ENCODE assay signal across 22 cellular contexts in the genomic region with DNA sequence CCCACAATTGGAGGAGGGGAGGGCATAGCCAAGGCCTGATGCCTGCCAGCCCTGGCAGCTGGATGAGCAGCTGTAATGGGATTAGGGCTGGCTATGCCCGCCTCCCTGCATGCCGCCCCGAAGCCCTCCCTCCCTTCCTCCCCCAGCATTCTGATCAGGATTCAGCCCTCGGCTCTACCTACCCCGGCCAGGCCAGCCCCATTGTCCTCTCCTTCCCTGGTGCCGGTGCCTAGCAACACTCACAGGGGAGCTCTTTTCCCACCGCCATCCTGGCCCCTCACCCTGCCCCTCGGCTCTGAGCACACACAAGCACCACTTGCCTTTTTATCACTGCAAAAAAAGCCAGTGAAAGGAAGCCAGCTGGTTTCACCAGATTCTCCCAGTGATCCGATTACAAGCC. TPM values are rescaled to one million over a fixed set of nuclear protein-coding genes. Genes with fewer than 3 reads are reported as not detected.
DNase-seq lines count a peak whose midpoint lies in the region; ATAC-seq, FAIRE-seq and TF ChIP-seq lines count a peak whose summit lies in the region.
"Had no signal": no experiment of that assay in that cellular context is flagged by ENCODE, and none has a peak within 500 bp of the region (broad histone marks: within the 10 kb centered on the region; RNA-seq: fewer than 3 reads in every experiment).

No MANE protein-coding gene starts in this region.

- H3K4me3 ChIP-seq in small intestine (ENCODE audit: low read depth in 1 of 2, low read length in 2 of 2): no peak overlapping the region
- H3K4me3 ChIP-seq: body of pancreas, esophagus muscularis mucosa, heart left ventricle, sigmoid colon, SK-N-MC, thoracic aorta had no signal

- H3K27me3 Mint-ChIP-seq in nephron (ENCODE audit: low read depth): peaks cover 51% of the 10 kb centered on the region
- peaks cover 94% of the 10 kb centered on the region for H3K27me3 Mint-ChIP-seq in Calu3 (ENCODE audit: unreplicated experiment)

- CTCF ChIA-PET in Calu3 (lab: Charles Lee): interaction anchor here (0.7 kb wide), 1 partner anchor 379 kb away, joined by 3 read pairs; no protein-coding TSS in a partner anchor

- TF ChIP-seq CTCF in nephron (IDR thresholded peaks at IDR 0.05; ENCODE audit: unreplicated experiment in 3 of 3) (no peak), Calu3 (IDR thresholded peaks at IDR 0.05; ENCODE audit: unreplicated experiment) (no peak)

- DNase-seq in DMS79 treated with DMSO at 0.1 percent for 48 hours (lab: John Stamatoyannopoulos, UW) (peak; percentile 70), NCI-H2171 (lab: John Stamatoyannopoulos, UW) (peak; percentile 79), ecto neural progenitor cell (ENCODE audit: low spot score) (peak; percentile 93), Calu3 (no peak), small intestine (no peak)
- DNase-seq: activated CD4-positive, alpha-beta T cell treated with anti-CD3 and anti-CD28 coated beads, Interleukin-2, amount 10 ng/mL, durations not matched to agents 7 days and 5 days; activated naive CD4-positive, alpha-beta T cell treated with anti-CD3 and anti-CD28 coated beads, Interleukin-2, amount 10 ng/mL, durations not matched to agents 7 days and 5 days; body of pancreas; dermis blood vessel endothelial cell; heart left ventricle; NCI-H226; sigmoid colon; stimulated activated CD4-positive, alpha-beta T cell treated with anti-CD3 and anti-CD28 coated beads, Interleukin-2, amount 100 ng/mL, for 24 hours had no signal

- H3K4me1 ChIP-seq in small intestine (ENCODE audit: control insufficient read depth in 2 of 2, insufficient read depth in 1 of 2, low read depth in 1 of 2, low read length in 1 of 2): no peaks in the 10 kb centered on the region
- H3K4me1 ChIP-seq: body of pancreas, esophagus muscularis mucosa, heart left ventricle, sigmoid colon had no signal

- H3K4me3 Mint-ChIP-seq in nephron: peak overlapping the region in 1 of 3 experiments; percentile 4
- no peak overlapping the region for H3K4me3 Mint-ChIP-seq in Calu3 (ENCODE audit: low read depth, unreplicated experiment)
- H3K4me3 Mint-ChIP-seq: activated CD4-positive, alpha-beta T cell treated with anti-CD3 and anti-CD28 coated beads, Interleukin-2, amount 10 ng/mL, durations not matched to agents 7 days and 5 days; activated naive CD4-positive, alpha-beta T cell treated with anti-CD3 and anti-CD28 coated beads, Interleukin-2, amount 10 ng/mL, durations not matched to agents 7 days and 5 days had no signal

- no peak overlapping the region for H3K27ac ChIP-seq in small intestine (ENCODE audit: low read depth in 1 of 2, low read length in 1 of 2)
- H3K27ac ChIP-seq: body of pancreas, esophagus muscularis mucosa, heart left ventricle, sigmoid colon, SK-N-MC, thoracic aorta had no signal

- FAIRE-seq in small intestine (lab: Jason Lieb, UNC): no peak
- FAIRE-seq: HepG2 had no signal

- no peaks in the 10 kb centered on the region for H3K9me3 Mint-ChIP-seq in nephron
- H3K9me3 Mint-ChIP-seq in Calu3 (ENCODE audit: low read depth, unreplicated experiment): no peaks in the 10 kb centered on the region
- H3K9me3 Mint-ChIP-seq: activated CD4-positive, alpha-beta T cell treated with anti-CD3 and anti-CD28 coated beads, Interleukin-2, amount 10 ng/mL, durations not matched to agents 7 days and 5 days; activated naive CD4-positive, alpha-beta T cell treated with anti-CD3 and anti-CD28 coated beads, Interleukin-2, amount 10 ng/mL, durations not matched to agents 7 days and 5 days had no signal

- intact Hi-C loops in Calu3 (cut with micrococcal nuclease; ENCODE audit: unreplicated experiment): no loop called here

- 18 to 26% (median 18%) methylated on average over 9 of the region's 9 CpGs for WGBS in small intestine, 3 donors

- peaks cover 0 to 2% of the 10 kb centered on the region in 2 donors for H3K27me3 ChIP-seq in small intestine (ENCODE audit: control insufficient read depth in 2 of 2, insufficient read depth in 2 of 2, low read length in 2 of 2)
- H3K27me3 ChIP-seq: body of pancreas had no signal

- ATAC-seq in HG03175 (IDR thresholded peaks at IDR 0.05; ENCODE audit: unreplicated experiment) (no peak), GM18858 (IDR thresholded peaks at IDR 0.05; ENCODE audit: unreplicated experiment) (no peak)
- ATAC-seq: body of pancreas, heart left ventricle, HepG2 had no signal

- H3K36me3 ChIP-seq in small intestine (ENCODE audit: control insufficient read depth in 2 of 2, insufficient read depth in 2 of 2, low read length in 2 of 2): no peaks in the 10 kb centered on the region
- H3K36me3 ChIP-seq: esophagus muscularis mucosa, heart left ventricle, sigmoid colon, thoracic aorta had no signal

- no peaks in the 10 kb centered on the region for H3K9me3 ChIP-seq in small intestine (ENCODE audit: control insufficient read depth, low read depth)
- H3K9me3 ChIP-seq: body of pancreas, esophagus muscularis mucosa, heart left ventricle, sigmoid colon, thoracic aorta had no signal

- H3K36me3 Mint-ChIP-seq in nephron (ENCODE audit: low read depth): no peaks in the 10 kb centered on the region
- H3K36me3 Mint-ChIP-seq in Calu3 (ENCODE audit: insufficient read depth, unreplicated experiment): no peaks in the 10 kb centered on the region
- H3K36me3 Mint-ChIP-seq: activated naive CD4-positive, alpha-beta T cell treated with anti-CD3 and anti-CD28 coated beads, Interleukin-2, amount 10 ng/mL, durations not matched to agents 7 days and 5 days had no signal

- H3K4me1 Mint-ChIP-seq in nephron: peaks cover 22% of the 10 kb centered on the region
- no peaks in the 10 kb centered on the region for H3K4me1 Mint-ChIP-seq in Calu3 (ENCODE audit: low read depth, unreplicated experiment)
- H3K4me1 Mint-ChIP-seq: activated CD4-positive, alpha-beta T cell treated with anti-CD3 and anti-CD28 coated beads, Interleukin-2, amount 10 ng/mL, durations not matched to agents 7 days and 5 days; activated naive CD4-positive, alpha-beta T cell treated with anti-CD3 and anti-CD28 coated beads, Interleukin-2, amount 10 ng/mL, durations not matched to agents 7 days and 5 days had no signal

- BruUV-seq in Calu3 (replicated peaks; lab: Mats Ljungman, UMichigan): no TSS peak

- peak overlapping the region; percentile 9 to 39 (median 33) for H3K27ac Mint-ChIP-seq in nephron
- no peak overlapping the region for H3K27ac Mint-ChIP-seq in Calu3 (ENCODE audit: unreplicated experiment)
- H3K27ac Mint-ChIP-seq: activated CD4-positive, alpha-beta T cell treated with anti-CD3 and anti-CD28 coated beads, Interleukin-2, amount 10 ng/mL, durations not matched to agents 7 days and 5 days; activated naive CD4-positive, alpha-beta T cell treated with anti-CD3 and anti-CD28 coated beads, Interleukin-2, amount 10 ng/mL, durations not matched to agents 7 days and 5 days had no signal

RNA-seq across cellular contexts. Expression of gene ADCYAP1R1, which starts 9.1 kb away (rescaled TPM):
- not detected in 2 replicates for total RNA-seq in Calu3 (2022)
- 1 to 10 TPM in 1 of 3 donors, under 1 TPM in 1, not detected in 1; under 0.01 to 4.4 TPM for polyA plus RNA-seq in small intestine
- total RNA-seq: activated CD4-positive, alpha-beta T cell treated with anti-CD3 and anti-CD28 coated beads, Interleukin-2, amount 10 ng/mL, durations not matched to agents 7 days and 5 days; dermis blood vessel endothelial cell; HepG2; kidney epithelial cell; MCF 10A had no signal
- polyA plus RNA-seq: HepG2 had no signal

Comparison
In these comparisons a context has a peak if more than half of its experiments do, and no peak if none do; other contexts are left out.
1. DNase-seq: peak in DMS79 treated with DMSO at 0.1 percent for 48 hours (single experiment), NCI-H2171 (single experiment) and ecto neural progenitor cell (single experiment); none in Calu3 (single experiment) and small intestine (single experiment).